In genomic region chr15:40952301-40952900, GRCh38 we compare ENCODE assay signal across 1 cellular context.
TF ChIP-seq lines count a peak whose summit lies in the region.

No MANE protein-coding gene starts in this region.

TF ChIP-seq in endothelial cell of umbilical vein, 7 proteins besides CTCF, POLR2A, EP300 and RAD21 (continued from another document):
- TF ChIP-seq MAX (IDR thresholded peaks at IDR 0.05; ENCODE audit: insufficient read depth, insufficient read length) (no peak), JUN (IDR thresholded peaks at IDR 0.05; ENCODE audit: borderline replicate concordance, insufficient read depth, insufficient read length, low read depth) (no peak), MYC (IDR thresholded peaks at IDR 0.05; ENCODE audit: low read depth, low read length) (no peak), POLR2AphosphoS5 (IDR thresholded peaks at IDR 0.05; ENCODE audit: insufficient read depth, low read depth, low read length) (no peak), FOS (IDR thresholded peaks at IDR 0.05; ENCODE audit: borderline replicate concordance, insufficient read depth, low read length) (no peak), EZH2 (IDR thresholded peaks at IDR 0.05; ENCODE audit: borderline replicate concordance, low read depth, low read length, severe bottlenecking) (no peak)
